In genomic region chr10:79070611-79071534, GRCh38 we compare ENCODE assay signal across 1 cellular context.
TF ChIP-seq lines count a peak whose summit lies in the region.

No MANE protein-coding gene starts in this region.

TF ChIP-seq in K562, 482 proteins besides CTCF, POLR2A, EP300 and RAD21 (continued from another document):
- TF ChIP-seq BCLAF1 (IDR thresholded peaks at IDR 0.05; ENCODE audit: borderline replicate concordance in 1 of 2, control insufficient read depth in 1 of 2, low read depth in 2 of 2, low read length in 1 of 2) (no peak), GTF2E2 (tag; IDR thresholded peaks at IDR 0.05) (no peak), AFF1 (IDR thresholded peaks at IDR 0.05; ENCODE audit: low read depth in 1 of 2, partially characterized antibody in 2 of 2) (no peak), HDAC8 (tag; IDR thresholded peaks at IDR 0.05) (no peak), PURB (CRISPR knock-in tag; IDR thresholded peaks at IDR 0.05; ENCODE audit: low read depth) (no peak), LCOR (CRISPR knock-in tag; IDR thresholded peaks at IDR 0.05) (no peak), RBBP5 (IDR thresholded peaks at IDR 0.05; ENCODE audit: borderline replicate concordance, insufficient read depth, low read length, poor library complexity, severe bottlenecking) (peak; percentile 34), SAP30 (IDR thresholded peaks at IDR 0.05; ENCODE audit: borderline replicate concordance, insufficient read depth, low read depth, low read length, poor library complexity, severe bottlenecking) (peak; percentile 66), RNF2 (IDR thresholded peaks at IDR 0.05) (no peak), ZNF639 (CRISPR knock-in tag; conservative IDR thresholded peaks at IDR 0.05 in 1 of 2, IDR thresholded peaks at IDR 0.05 in 1 of 2) (0 out of 4 replicates have a peak, but pooled peaks of 1 of the 2 experiments have one; percentile 74), TEAD1 (CRISPR knock-in tag; IDR thresholded peaks at IDR 0.05) (0 out of 4 replicates have a peak, but pooled peaks of 1 of the 2 experiments have one; percentile 23), ETV1 (tag; conservative IDR thresholded peaks at IDR 0.05; ENCODE audit: low read depth) (no peak), VEZF1 (CRISPR knock-in tag; IDR thresholded peaks at IDR 0.05) (peak; percentile 81), ZEB2 (IDR thresholded peaks at IDR 0.05) (no peak)
TF ChIP-seq in K562: peak in this region for 6.
